Comparison of ENCODE assay signal across 12 cellular contexts in the genomic region with DNA sequence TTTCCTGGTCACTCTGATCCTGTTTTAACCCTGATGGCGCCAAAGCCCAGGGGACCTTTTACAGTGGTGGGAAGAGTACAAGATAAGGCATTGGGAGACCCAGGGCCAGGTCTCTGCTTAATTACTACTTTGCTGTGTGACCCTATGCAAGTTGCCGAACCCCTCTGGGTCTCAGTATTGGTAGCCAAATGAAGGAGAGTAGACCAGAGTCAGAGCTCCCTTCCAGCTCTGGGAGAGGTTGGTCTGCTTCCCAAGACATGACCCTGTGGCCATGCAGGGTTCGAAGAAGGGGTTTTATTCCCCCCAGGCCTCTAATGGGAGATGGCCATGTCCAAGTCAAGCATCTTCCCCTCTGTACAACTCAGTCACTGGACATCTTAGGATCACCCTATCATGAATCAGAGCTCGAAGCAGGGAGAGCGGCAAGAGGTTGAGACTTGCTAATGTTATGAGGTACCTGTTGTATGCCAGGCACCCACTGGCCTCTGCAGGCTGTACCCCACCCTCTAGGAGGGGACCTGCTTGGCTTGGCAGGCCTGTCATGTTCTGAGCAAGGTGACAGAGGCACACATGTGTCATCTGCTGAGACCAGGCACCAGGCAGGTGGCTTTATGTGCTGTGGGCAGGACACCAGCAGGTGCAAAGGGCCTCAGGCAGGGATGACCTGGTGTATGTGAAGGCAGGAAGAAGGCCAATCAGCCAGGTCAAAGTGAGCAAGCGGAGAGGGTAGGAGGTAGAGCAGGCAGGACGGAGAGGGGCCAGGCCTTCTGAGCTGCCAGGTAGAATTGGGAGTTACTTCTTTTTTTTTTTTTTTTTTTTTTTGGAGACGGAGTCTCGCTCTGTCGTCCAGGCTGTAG.
DNase-seq lines count a peak whose midpoint lies in the region; ATAC-seq and TF ChIP-seq lines count a peak whose summit lies in the region.
"Had no signal": no experiment of that assay in that cellular context is flagged by ENCODE, and none has a peak within 500 bp of the region (broad histone marks: within the 10 kb centered on the region; RNA-seq: fewer than 3 reads in every experiment).

No MANE protein-coding gene starts in this region.

- H3K27me3 Mint-ChIP-seq in CD14-positive monocyte (ENCODE audit: low read depth in 3 of 3), result peaks cover 0 to 1% (median 0%) of the 10 kb centered on the region in 3 donors
- H3K27me3 Mint-ChIP-seq: CD4-positive, alpha-beta memory T cell; naive thymus-derived CD4-positive, alpha-beta T cell had no signal

- TF ChIP-seq EP300 in sigmoid colon (IDR thresholded peaks at IDR 0.05), result no peak

- H3K4me3 ChIP-seq in sigmoid colon, result no peak overlapping the region

- intact Hi-C loops in CD14-positive monocyte (cut with micrococcal nuclease), result no loop called here
- intact Hi-C loops in sigmoid colon (cut with DNase I), result no loop called here

- in situ Hi-C loops in GM13976 (cut with MboI; ENCODE audit: low sequenced_read_pairs, unreplicated experiment), result no loop called here

- H3K9me3 ChIP-seq in sigmoid colon, result no peaks in the 10 kb centered on the region

- no peaks in the 10 kb centered on the region for H3K9me3 Mint-ChIP-seq in CD14-positive monocyte
- H3K9me3 Mint-ChIP-seq: CD4-positive, alpha-beta memory T cell; naive thymus-derived CD4-positive, alpha-beta T cell had no signal

- H3K27ac ChIP-seq in adipose tissue (ENCODE audit: low read depth, low read length), result peak overlapping the region; percentile 76
- peak overlapping the region; percentile 87 to 96 (median 90) for H3K27ac ChIP-seq in sigmoid colon

- DNase-seq in CD14-positive monocyte (ENCODE audit: low spot score), result no peak
- peak; percentile 72 for DNase-seq in left lobe of liver (ENCODE audit: low spot score)
- DNase-seq in sigmoid colon, result no peak
- no peak for DNase-seq in activated CD8-positive, alpha-beta memory T cell treated with anti-CD3 and anti-CD28 coated beads, Interleukin-2, amount 50 U/mL, for 4 hours
- DNase-seq in glomerular visceral epithelial cell (ENCODE audit: extremely low spot score), result no peak
- DNase-seq in GM13976 (ENCODE audit: low spot score), result no peak
- DNase-seq in stimulated activated CD8-positive, alpha-beta memory T cell treated with anti-CD3 and anti-CD28 coated beads, Interleukin-4, amount 100 ng/mL, for 48 hours, result no peak
- DNase-seq: CD4-positive, alpha-beta memory T cell; naive thymus-derived CD4-positive, alpha-beta T cell; NCI-H526 treated with DMSO at 0.1 percent for 48 hours; stimulated activated CD4-positive, alpha-beta T cell treated with anti-CD3 and anti-CD28 coated beads, Interleukin-4, amount 100 ng/mL, for 24 hours had no signal

- 94 to 98% (median 96%) methylated on average over 9 to 10 of the region's 10 CpGs for WGBS in adipose tissue, 3 donors
- WGBS in sigmoid colon, 2 donors, result 94 to 97% methylated on average over 10 of the region's 10 CpGs

- H3K36me3 ChIP-seq in sigmoid colon, result peaks cover 0 to 4% (median 0%) of the 10 kb centered on the region in 4 donors

- ATAC-seq in left lobe of liver, result peak; percentile 25
- ATAC-seq: naive thymus-derived CD4-positive, alpha-beta T cell had no signal

- H3K36me3 Mint-ChIP-seq in CD14-positive monocyte, result peaks cover 41 to 58% of the 10 kb centered on the region in 2 donors

- no peaks in the 10 kb centered on the region for H3K27me3 ChIP-seq in sigmoid colon

- no peak for TF ChIP-seq POLR2A in sigmoid colon (IDR thresholded peaks at IDR 0.05)

- TF ChIP-seq CTCF in CD14-positive monocyte (IDR thresholded peaks at IDR 0.05) (no peak), sigmoid colon (IDR thresholded peaks at IDR 0.05) (no peak), GM13976 (IDR thresholded peaks at IDR 0.05; ENCODE audit: borderline replicate concordance, control extremely low read depth, extremely low read depth, insufficient read depth, missing control alignments) (no peak)

- H3K4me3 Mint-ChIP-seq in CD14-positive monocyte, result no peak overlapping the region

- peaks cover 0 to 67% (median 61%) of the 10 kb centered on the region in 4 donors for H3K4me1 ChIP-seq in sigmoid colon

- peaks cover 4% of the 10 kb centered on the region for H3K4me1 Mint-ChIP-seq in CD14-positive monocyte

- peak overlapping the region in 5 of 7 donors; percentile 39 to 79 (median 54) for H3K27ac Mint-ChIP-seq in CD14-positive monocyte
